Comparison of ENCODE assay signal across 1 cellular context in the genomic region with DNA sequence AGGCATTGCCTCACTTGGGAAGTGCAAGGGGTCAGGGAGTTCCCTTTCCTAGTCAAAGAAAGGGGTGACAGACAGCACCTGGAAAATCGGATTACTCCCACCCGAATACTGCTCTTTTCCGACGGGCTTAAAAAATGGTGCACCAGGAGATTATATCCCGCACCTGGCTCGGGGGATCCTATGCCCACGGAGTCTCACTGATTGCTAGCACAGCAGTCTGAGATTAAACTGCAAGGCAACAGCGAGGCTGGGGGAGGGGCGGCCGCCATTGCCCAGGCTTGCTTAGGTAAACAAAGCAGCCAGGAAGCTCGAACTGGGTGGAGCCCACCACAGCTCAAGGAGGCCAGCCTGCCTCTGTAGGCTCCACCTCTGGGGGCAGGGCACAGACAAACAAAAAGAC. TPM values are rescaled to one million over a fixed set of nuclear protein-coding genes. Genes with fewer than 3 reads are reported as not detected.
"Had no signal": no experiment of that assay in that cellular context is flagged by ENCODE, and none has a peak within 500 bp of the region (broad histone marks: within the 10 kb centered on the region; RNA-seq: fewer than 3 reads in every experiment).

No MANE protein-coding gene starts in this region.

RNA-seq across cellular contexts. Expression of gene PABPC4L, which starts 6.4 kb away (rescaled TPM):
- total RNA-seq: GM12878 had no signal
- polyA plus RNA-seq: GM12878 had no signal
